In genomic region chr4:184728858-184729257, GRCh38 we compare ENCODE assay signal across 21 cellular contexts. TPM values are rescaled to one million over a fixed set of nuclear protein-coding genes. Genes with fewer than 3 reads are reported as not detected.
A peak's percentile ranks its signal among the peaks of the same experiment; 100 is the strongest.
DNase-seq lines count a peak whose midpoint lies in the region; FAIRE-seq and TF ChIP-seq lines count a peak whose summit lies in the region.
"Had no signal": no experiment of that assay in that cellular context is flagged by ENCODE, and none has a peak within 500 bp of the region (broad histone marks: within the 10 kb centered on the region; RNA-seq: fewer than 3 reads in every experiment).

No MANE protein-coding gene starts in this region.

- H3K27me3 ChIP-seq in breast epithelium (no peaks in the 10 kb centered on the region), bronchial epithelial cell (ENCODE audit: control insufficient read depth, insufficient read depth, low read length) (no peaks in the 10 kb centered on the region), subcutaneous abdominal adipose tissue (ENCODE audit: control insufficient read depth in 5 of 5, insufficient read depth in 4 of 5, low read length in 5 of 5) (no peaks in the 10 kb centered on the region), ascending aorta (no peaks in the 10 kb centered on the region)
- H3K27me3 ChIP-seq: hepatocyte had no signal

- peaks cover 32% of the 10 kb centered on the region for H3K4me1 Mint-ChIP-seq in MCF 10A (ENCODE audit: insufficient read depth, unreplicated experiment)

- DNase-seq in MCF 10A (ENCODE audit: unreplicated experiment), result peak; percentile 35
- no peak for DNase-seq in breast epithelium (ENCODE audit: low spot score in 2 of 2)
- DNase-seq in bronchial epithelial cell (ENCODE audit: low read depth), result peak; percentile 88
- DNase-seq in glomerular endothelial cell (ENCODE audit: extremely low read depth, low read depth, low spot score), result peak; percentile 76
- no peak for DNase-seq in nucleus accumbens (lab: John Stamatoyannopoulos, UW)
- DNase-seq in ascending aorta (ENCODE audit: low spot score in 2 of 2), result no peak
- no peak for DNase-seq in NCI-H524 treated with DMSO at 0.1 percent for 48 hours (lab: John Stamatoyannopoulos, UW)
- DNase-seq: activated naive CD8-positive, alpha-beta T cell treated with anti-CD3 and anti-CD28 coated beads, Interleukin-2, amount 10 ng/mL, durations not matched to agents 7 days and 5 days; C1 segment of cervical spinal cord; central memory CD4-positive, alpha-beta T cell; GDM1; H7; islet precursor cell; mesendoderm; NCI-H748 treated with DMSO at 0.1 percent for 48 hours had no signal

- peaks cover 15% of the 10 kb centered on the region for H3K36me3 Mint-ChIP-seq in MCF 10A (ENCODE audit: insufficient read depth, unreplicated experiment)

- H3K4me1 ChIP-seq in breast epithelium (peaks cover 0 to 5% of the 10 kb centered on the region in 2 donors), subcutaneous abdominal adipose tissue (ENCODE audit: control insufficient read depth in 5 of 5, insufficient read depth in 5 of 5, low read length in 5 of 5) (peaks cover 0 to 25% (median 16%) of the 10 kb centered on the region in 5 donors), ascending aorta (peaks cover 0 to 8% of the 10 kb centered on the region in 2 donors)
- H3K4me1 ChIP-seq: A549, prostate gland had no signal

- CTCF ChIA-PET in MCF 10A (lab: Yijun Ruan, JAX), result interaction anchor here (0.6 to 0.7 kb wide), 2 partner anchors 693 to 1946 kb away, joined by 3 to 4 read pairs; no protein-coding TSS in a partner anchor

- H3K36me3 ChIP-seq in breast epithelium (no peaks in the 10 kb centered on the region), bronchial epithelial cell (ENCODE audit: control insufficient read depth, insufficient read depth, low read length) (peaks cover 1% of the 10 kb centered on the region), subcutaneous abdominal adipose tissue (ENCODE audit: control insufficient read depth in 5 of 5, insufficient read depth in 5 of 5, low read length in 5 of 5) (no peaks in the 10 kb centered on the region), ascending aorta (no peaks in the 10 kb centered on the region)
- H3K36me3 ChIP-seq: prostate gland had no signal

- no peaks in the 10 kb centered on the region for H3K9me3 ChIP-seq in breast epithelium
- H3K9me3 ChIP-seq in subcutaneous abdominal adipose tissue (ENCODE audit: control insufficient read depth in 5 of 5, low read length in 5 of 5), result no peaks in the 10 kb centered on the region
- no peaks in the 10 kb centered on the region for H3K9me3 ChIP-seq in ascending aorta
- H3K9me3 ChIP-seq: A549, prostate gland had no signal

- H3K4me3 ChIP-seq in breast epithelium (no peak overlapping the region), bronchial epithelial cell (ENCODE audit: low read depth, low read length) (no peak overlapping the region), subcutaneous abdominal adipose tissue (ENCODE audit: low read depth in 1 of 5, low read length in 5 of 5) (no peak overlapping the region), ascending aorta (no peak overlapping the region)
- H3K4me3 ChIP-seq: A549, hepatocyte, prostate gland had no signal

- POLR2A ChIA-PET in MCF 10A (lab: Yijun Ruan, JAX), result interaction anchor here (0.7 to 0.9 kb wide), 2 partner anchors 41 to 345 kb away, joined by 3 to 4 read pairs; no protein-coding TSS in a partner anchor

- TF ChIP-seq POLR2A in breast epithelium (IDR thresholded peaks at IDR 0.05), result no peak

- no peak for FAIRE-seq in bronchial epithelial cell (lab: Jason Lieb, UNC)
- FAIRE-seq: A549 had no signal

- no peak overlapping the region for H3K9ac ChIP-seq in subcutaneous abdominal adipose tissue (ENCODE audit: low read length in 5 of 5)

- H3K27ac ChIP-seq in breast epithelium (peak overlapping the region in 1 of 2 donors; percentile 12), subcutaneous abdominal adipose tissue (ENCODE audit: low read depth, low read length) (peak overlapping the region; percentile 4), ascending aorta (no peak overlapping the region)
- H3K27ac ChIP-seq: A549, hepatocyte, prostate gland had no signal

- H3K9me3 Mint-ChIP-seq in MCF 10A (ENCODE audit: unreplicated experiment), result no peaks in the 10 kb centered on the region
- H3K9me3 Mint-ChIP-seq: activated naive CD8-positive, alpha-beta T cell treated with anti-CD3 and anti-CD28 coated beads, Interleukin-2, amount 10 ng/mL, durations not matched to agents 7 days and 5 days; natural killer cell treated with Interleukin-12 subunit alpha and Interleukin-12 subunit beta and Interleukin-15 and Interleukin-18, amount 100 ng/mL, for 72 hours; T-helper 2 cell treated with Interferon-gamma antibody and Interleukin-4, amounts not matched to agents 5 μg/mL and 100 μg/mL, for 36 hours had no signal

- intact Hi-C loops in MCF 10A (cut with micrococcal nuclease) (no loop called here), breast epithelium (cut with DNase I; ENCODE audit: low total_unique reads) (no loop called here), ascending aorta (cut with DNase I) (no loop called here)

- H3K4me3 Mint-ChIP-seq in MCF 10A (ENCODE audit: unreplicated experiment), result no peak overlapping the region
- H3K4me3 Mint-ChIP-seq: activated naive CD8-positive, alpha-beta T cell treated with anti-CD3 and anti-CD28 coated beads, Interleukin-2, amount 10 ng/mL, durations not matched to agents 7 days and 5 days; natural killer cell treated with Interleukin-12 subunit alpha and Interleukin-12 subunit beta and Interleukin-15 and Interleukin-18, amount 100 ng/mL, for 72 hours; T-helper 2 cell treated with Interferon-gamma antibody and Interleukin-4, amounts not matched to agents 5 μg/mL and 100 μg/mL, for 36 hours had no signal

- no peaks in the 10 kb centered on the region for H3K27me3 Mint-ChIP-seq in MCF 10A (ENCODE audit: insufficient read depth, unreplicated experiment)
- H3K27me3 Mint-ChIP-seq: activated naive CD8-positive, alpha-beta T cell treated with anti-CD3 and anti-CD28 coated beads, Interleukin-2, amount 10 ng/mL, durations not matched to agents 7 days and 5 days; natural killer cell treated with Interleukin-12 subunit alpha and Interleukin-12 subunit beta and Interleukin-15 and Interleukin-18, amount 100 ng/mL, for 72 hours had no signal

- TF ChIP-seq CTCF in MCF 10A (IDR thresholded peaks at IDR 0.05; ENCODE audit: unreplicated experiment) (no peak), breast epithelium (IDR thresholded peaks at IDR 0.05) (no peak), bronchial epithelial cell (IDR thresholded peaks at IDR 0.05; ENCODE audit: insufficient read depth, low read length, severe bottlenecking) (no peak), ascending aorta (IDR thresholded peaks at IDR 0.05) (no peak)

- peak overlapping the region; percentile 63 for H3K27ac Mint-ChIP-seq in MCF 10A (ENCODE audit: low read depth, unreplicated experiment)
- H3K27ac Mint-ChIP-seq: activated naive CD8-positive, alpha-beta T cell treated with anti-CD3 and anti-CD28 coated beads, Interleukin-2, amount 10 ng/mL, durations not matched to agents 7 days and 5 days; natural killer cell treated with Interleukin-12 subunit alpha and Interleukin-12 subunit beta and Interleukin-15 and Interleukin-18, amount 100 ng/mL, for 72 hours; T-helper 2 cell treated with Interferon-gamma antibody and Interleukin-4, amounts not matched to agents 5 μg/mL and 100 μg/mL, for 36 hours had no signal

- no TSS peak for BruUV-seq in MCF 10A (replicated peaks; lab: Mats Ljungman, UMichigan)

RNA-seq across cellular contexts. Expression of gene CENPU, which starts 5.0 kb away (rescaled TPM):
- 8.3 and 22.3 TPM in 2 replicates for total RNA-seq in MCF 10A (2022)
- 1 to 10 TPM; 2.2 to 4.3 (median 2.6) TPM for total RNA-seq in breast epithelium
- 1.9 and 2.1 TPM in 2 replicates for total RNA-seq in bronchial epithelial cell
- total RNA-seq in glomerular endothelial cell, result 4.6 and 13.7 TPM in 2 replicates
- total RNA-seq in ascending aorta, result not detected

Comparison
In these comparisons a context has a peak if more than half of its experiments do, and no peak if none do; other contexts are left out.
1. DNase-seq: peak in MCF 10A (single experiment), bronchial epithelial cell (single experiment) and glomerular endothelial cell (single experiment); none in breast epithelium (0 of 2), nucleus accumbens (0 of 56), ascending aorta (0 of 2) and NCI-H524 treated with DMSO at 0.1 percent for 48 hours (single experiment).